In the genomic region with DNA sequence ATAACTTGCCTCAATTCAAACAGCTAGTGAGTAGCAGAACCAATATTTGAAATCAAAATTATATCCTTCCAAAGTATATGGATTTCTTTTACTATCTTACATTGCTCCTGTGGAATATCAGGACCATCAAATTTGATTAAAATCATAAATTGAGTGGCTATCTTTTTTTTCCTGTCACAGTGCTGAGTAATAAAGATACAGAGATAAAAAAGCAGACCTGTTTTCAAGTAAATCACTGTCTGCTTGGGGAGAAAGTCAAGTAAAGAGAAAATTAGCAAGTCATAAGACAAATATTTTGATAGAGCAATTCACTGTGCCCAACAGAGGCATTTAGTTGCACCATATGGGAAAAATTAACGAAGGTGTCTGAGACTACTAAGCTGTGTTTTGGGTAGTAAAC, we compare ENCODE assay signal across 31 cellular contexts.
"Had no signal": no experiment of that assay in that cellular context is flagged by ENCODE, and none has a peak within 500 bp of the region (broad histone marks: within the 10 kb centered on the region; RNA-seq: fewer than 3 reads in every experiment).

No MANE protein-coding gene starts in this region.

- H3K4me3 ChIP-seq: ascending aorta, cardiac muscle cell had no signal

- H3K27ac ChIP-seq: ascending aorta, cardiac muscle cell, VCaP had no signal

- H3K9me3 ChIP-seq: ascending aorta had no signal

- H3K27me3 ChIP-seq: ascending aorta, cardiac muscle cell had no signal

- FAIRE-seq: bronchial epithelial cell, TTC549 had no signal

- H3K4me1 ChIP-seq: ascending aorta had no signal

- DNase-seq: activated B cell treated with CpG ODN at 0.5 μM for 24 hours; activated CD4-positive, alpha-beta memory T cell treated with anti-CD3 and anti-CD28 coated beads for 36 hours; activated CD4-positive, alpha-beta T cell treated with anti-CD3 and anti-CD28 coated beads for 4 hours; activated CD4-positive, alpha-beta T cell treated with anti-CD3 and anti-CD28 coated beads, Interleukin-2, amount 10 ng/mL, durations not matched to agents 24 days and 14 days; activated CD4-positive, alpha-beta T cell treated with anti-CD3 and anti-CD28 coated beads, Interleukin-2, amount 50 U/mL, for 1 hour; activated CD4-positive, alpha-beta T cell treated with anti-CD3 and anti-CD28 coated beads, Interleukin-2, amount 50 U/mL, for 4 hours; activated CD4-positive, CD25-positive, alpha-beta regulatory T cell treated with anti-CD3 and anti-CD28 coated beads, Interleukin-2, amount 50 U/mL, for 72 hours; activated CD8-positive, alpha-beta memory T cell treated with anti-CD3 and anti-CD28 coated beads for 24 hours; activated CD8-positive, alpha-beta memory T cell treated with anti-CD3 and anti-CD28 coated beads, Interleukin-2, amount 10 ng/mL, durations not matched to agents 7 days and 5 days; activated CD8-positive, alpha-beta memory T cell treated with anti-CD3 and anti-CD28 coated beads, Interleukin-2, amount 50 U/mL, for 48 hours; activated CD8-positive, alpha-beta T cell treated with anti-CD3 and anti-CD28 coated beads, Interleukin-2, amount 10 ng/mL, durations not matched to agents 7 days and 5 days; activated effector memory CD4-positive, alpha-beta T cell treated with Interleukin-2 at 50 U/mL for 16 hours; activated gamma-delta T cell; activated naive CD4-positive, alpha-beta T cell treated with anti-CD3 and anti-CD28 coated beads, Interleukin-2, amount 10 ng/mL, durations not matched to agents 7 days and 5 days; activated naive CD4-positive, alpha-beta T cell treated with Interleukin-2 at 50 U/mL for 16 hours; activated naive CD8-positive, alpha-beta T cell treated with anti-CD3 and anti-CD28 coated beads, Interleukin-2, amount 10 ng/mL, durations not matched to agents 7 days and 5 days; activated naive CD8-positive, alpha-beta T cell treated with anti-CD3 and anti-CD28 coated beads, Interleukin-2, amount 50 U/mL, for 24 hours; activated T-cell treated with anti-CD3 and anti-CD28 coated beads, Interleukin-2, amount 50 U/mL, for 24 hours; activated T-cell treated with anti-CD3 and anti-CD28 coated beads, Interleukin-2, amount 50 U/mL, for 48 hours; amygdala; anterior cingulate cortex; caudate nucleus; cerebellar nuclear complex; T-helper 1 cell; T-helper 2 cell; T-helper 9 cell had no signal

- H3K36me3 ChIP-seq: ascending aorta, cardiac muscle cell had no signal

- ATAC-seq: activated CD8-positive, alpha-beta memory T cell treated with anti-CD3 and anti-CD28 coated beads, Interleukin-2, amount 10 ng/mL, durations not matched to agents 7 days and 5 days; activated CD8-positive, alpha-beta T cell treated with anti-CD3 and anti-CD28 coated beads, Interleukin-2, amount 10 ng/mL, durations not matched to agents 7 days and 5 days; activated naive CD8-positive, alpha-beta T cell treated with anti-CD3 and anti-CD28 coated beads, Interleukin-2, amount 50 U/mL, for 24 hours had no signal
